8 cellular contexts compared by ENCODE assay signal in the genomic region with DNA sequence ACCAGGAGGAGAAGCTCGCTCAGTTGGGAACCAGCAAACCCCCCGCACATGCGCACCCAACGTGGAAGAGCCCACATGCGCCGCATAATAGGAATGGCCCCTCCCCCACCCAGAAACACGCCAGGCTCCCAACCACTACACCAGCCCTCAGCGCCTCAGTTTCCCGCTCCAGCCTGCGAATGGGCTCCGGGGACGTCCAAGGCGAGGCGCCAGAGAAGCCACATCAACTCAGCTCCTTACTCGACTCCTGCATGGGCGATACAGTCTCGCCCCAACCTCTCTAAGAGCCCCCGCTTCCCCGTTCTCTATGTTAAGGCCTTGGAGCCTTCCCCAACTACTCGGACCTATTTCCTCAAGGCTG. TPM values are rescaled to one million over a fixed set of nuclear protein-coding genes. Genes with fewer than 3 reads are reported as not detected.
DNase-seq lines count a peak whose midpoint lies in the region; ATAC-seq and TF ChIP-seq lines count a peak whose summit lies in the region.

No MANE protein-coding gene starts in this region.

- H3K27me3 ChIP-seq in endocrine pancreas (ENCODE audit: control insufficient read depth, insufficient read depth, low read length) = no peaks in the 10 kb centered on the region

- peaks cover 31% of the 10 kb centered on the region for H3K4me1 ChIP-seq in endocrine pancreas (ENCODE audit: control insufficient read depth, insufficient read depth, low read length)

- peaks cover 45% of the 10 kb centered on the region for H3K4me1 Mint-ChIP-seq in activated CD8-positive, alpha-beta T cell treated with anti-CD3 and anti-CD28 coated beads for 36 hours (ENCODE audit: low read depth)

- H3K9me3 ChIP-seq in endocrine pancreas (ENCODE audit: control insufficient read depth, low read length) = no peaks in the 10 kb centered on the region

- H3K36me3 Mint-ChIP-seq in activated CD8-positive, alpha-beta T cell treated with anti-CD3 and anti-CD28 coated beads for 36 hours (ENCODE audit: low read depth) = peaks cover 66% of the 10 kb centered on the region

- H3K36me3 ChIP-seq in endocrine pancreas (ENCODE audit: control insufficient read depth, insufficient read depth, low read length) = no peaks in the 10 kb centered on the region

- peak; percentile 14 for ATAC-seq in HG02981 (IDR thresholded peaks at IDR 0.05; ENCODE audit: unreplicated experiment)
- ATAC-seq in activated CD8-positive, alpha-beta T cell treated with anti-CD3 and anti-CD28 coated beads for 36 hours = peak; percentile 6

- peak overlapping the region; percentile 98 for H3K4me3 ChIP-seq in endocrine pancreas (ENCODE audit: control insufficient read depth, insufficient read depth, low read length)

- H3K9ac ChIP-seq in endocrine pancreas (ENCODE audit: control insufficient read depth, insufficient read depth, low read length) = peak overlapping the region; percentile 100

- no peaks in the 10 kb centered on the region for H3K9me3 Mint-ChIP-seq in activated CD8-positive, alpha-beta T cell treated with anti-CD3 and anti-CD28 coated beads for 36 hours

- intact Hi-C loops in activated CD8-positive, alpha-beta T cell treated with anti-CD3 and anti-CD28 coated beads for 36 hours (cut with micrococcal nuclease) = loop anchor here (2.0 to 5.0 kb wide), 2 partner anchors 78 to 91 kb away; no protein-coding TSS in a partner anchor

- CTCF ChIA-PET in activated CD8-positive, alpha-beta T cell treated with anti-CD3 and anti-CD28 coated beads for 36 hours (lab: Charles Lee) = interaction anchor here (0.7 to 2.6 kb wide), 4 partner anchors 9 to 338 kb away, joined by 3 to 34 read pairs (median 3); no protein-coding TSS in a partner anchor

- peak overlapping the region; percentile 97 for H3K4me3 Mint-ChIP-seq in activated CD8-positive, alpha-beta T cell treated with anti-CD3 and anti-CD28 coated beads for 36 hours

- H3K27me3 Mint-ChIP-seq in activated CD8-positive, alpha-beta T cell treated with anti-CD3 and anti-CD28 coated beads for 36 hours = no peaks in the 10 kb centered on the region

- DNase-seq in ELF-1 (ENCODE audit: low read depth, low spot score) (peak; percentile 78), NCI-H748 treated with DMSO at 0.1 percent for 48 hours (lab: John Stamatoyannopoulos, UW) (peak; percentile 41), midbrain (lab: John Stamatoyannopoulos, UW) (peak; percentile 67), GM19238 (ENCODE audit: insufficient read length, low spot score) (no peak)
- peak; percentile 73 for DNase-seq in activated CD8-positive, alpha-beta T cell treated with anti-CD3 and anti-CD28 coated beads for 36 hours
- DNase-seq in stimulated activated CD8-positive, alpha-beta memory T cell treated with anti-CD3 and anti-CD28 coated beads, Interleukin-4, amount 100 ng/mL, for 48 hours = peak; percentile 80

- H3K27ac Mint-ChIP-seq in activated CD8-positive, alpha-beta T cell treated with anti-CD3 and anti-CD28 coated beads for 36 hours = peak overlapping the region; percentile 99

- POLR2A ChIA-PET in activated CD8-positive, alpha-beta T cell treated with anti-CD3 and anti-CD28 coated beads for 36 hours (lab: Charles Lee) = interaction anchor here (0.7 to 10.6 kb wide), 28 partner anchors 13 to 624 kb away, joined by 3 to 230 read pairs (median 3); a partner anchor contains a TSS

- no peak for TF ChIP-seq CTCF in activated CD8-positive, alpha-beta T cell treated with anti-CD3 and anti-CD28 coated beads for 36 hours (IDR thresholded peaks at IDR 0.05)

RNA-seq across cellular contexts. Expression of a gene that starts 0.5 kb away (rescaled TPM):
- 100 to 1,000 TPM; 333 to 342 TPM for total RNA-seq in activated CD8-positive, alpha-beta T cell treated with anti-CD3 and anti-CD28 coated beads for 36 hours

RNA-seq across cellular contexts. Expression of a gene that starts 18.5 kb away (rescaled TPM):
- total RNA-seq in activated CD8-positive, alpha-beta T cell treated with anti-CD3 and anti-CD28 coated beads for 36 hours = 10 to 100 TPM; 17.9 to 19.6 TPM

RNA-seq across cellular contexts. Expression of a gene that starts 51.3 kb away (rescaled TPM):
- total RNA-seq in activated CD8-positive, alpha-beta T cell treated with anti-CD3 and anti-CD28 coated beads for 36 hours = under 1 TPM; 0.29 to 0.40 TPM
